Comparison of ENCODE assay signal across 1 cellular context in genomic region chr2:237572742-237573101, GRCh38.
TF ChIP-seq lines count a peak whose summit lies in the region.

No MANE protein-coding gene starts in this region.

TF ChIP-seq in H1, 55 proteins besides CTCF, POLR2A, EP300 and RAD21:
- TF ChIP-seq ATF3 (IDR thresholded peaks at IDR 0.05; ENCODE audit: insufficient read depth, low read depth, low read length) (no peak), HDAC2 (IDR thresholded peaks at IDR 0.05; ENCODE audit: borderline replicate concordance in 1 of 2, low read depth in 2 of 2, low read length in 2 of 2) (no peak), SIX5 (IDR thresholded peaks at IDR 0.05; ENCODE audit: low read depth, low read length) (no peak), JUND (IDR thresholded peaks at IDR 0.05; ENCODE audit: low read length) (no peak), ZNF274 (IDR thresholded peaks at IDR 0.05; ENCODE audit: borderline replicate concordance, extremely low read depth, low read length) (no peak), SRF (IDR thresholded peaks at IDR 0.05; ENCODE audit: low read depth, low read length) (no peak), CBX5 (IDR thresholded peaks at IDR 0.05; ENCODE audit: low read depth, low read length) (no peak), CHD2 (IDR thresholded peaks at IDR 0.05; ENCODE audit: low read length) (no peak), RNF2 (IDR thresholded peaks at IDR 0.05; ENCODE audit: borderline replicate concordance, low read depth, low read length, missing control alignments, poor library complexity, severe bottlenecking) (no peak), NRF1 (IDR thresholded peaks at IDR 0.05; ENCODE audit: low read depth, low read length) (no peak), KDM1A (IDR thresholded peaks at IDR 0.05; ENCODE audit: borderline replicate concordance, low read length) (no peak), TCF12 (IDR thresholded peaks at IDR 0.05; ENCODE audit: low read depth, low read length) (no peak), SP1 (IDR thresholded peaks at IDR 0.05; ENCODE audit: low read depth, low read length) (no peak)
